In genomic region chr1:184425449-184426277, GRCh38 we compare ENCODE assay signal across 18 cellular contexts. TPM values are rescaled to one million over a fixed set of nuclear protein-coding genes. Genes with fewer than 3 reads are reported as not detected.
DNase-seq lines count a peak whose midpoint lies in the region; ATAC-seq, FAIRE-seq and TF ChIP-seq lines count a peak whose summit lies in the region.
"Had no signal": no experiment of that assay in that cellular context is flagged by ENCODE, and none has a peak within 500 bp of the region (broad histone marks: within the 10 kb centered on the region; RNA-seq: fewer than 3 reads in every experiment).

No MANE protein-coding gene starts in this region.

- no peak for ATAC-seq in lung (ENCODE audit: insufficient read depth, low FRiP score)
- ATAC-seq in upper lobe of left lung (ENCODE audit: low FRiP score in 2 of 2), result peak; percentile 23 to 73
- ATAC-seq: T-cell had no signal

- H3K4me3 ChIP-seq in bronchial epithelial cell (ENCODE audit: low read depth, low read length) (no peak overlapping the region), lung (no peak overlapping the region), upper lobe of left lung (no peak overlapping the region)
- H3K4me3 ChIP-seq: BLaER1 had no signal

- TF ChIP-seq CTCF in bronchial epithelial cell (IDR thresholded peaks at IDR 0.05; ENCODE audit: insufficient read depth, low read length, severe bottlenecking) (no peak), lung (IDR thresholded peaks at IDR 0.05; ENCODE audit: control extremely low read depth, extremely low read depth) (no peak), upper lobe of left lung (IDR thresholded peaks at IDR 0.05) (no peak)

- H3K36me3 ChIP-seq in bronchial epithelial cell (ENCODE audit: control insufficient read depth, insufficient read depth, low read length), result peaks cover 1% of the 10 kb centered on the region
- H3K36me3 ChIP-seq in lung (ENCODE audit: control insufficient read depth in 2 of 2, insufficient read depth in 2 of 2, low read length in 2 of 2), result peaks cover 0 to 1% of the 10 kb centered on the region in 2 donors
- H3K36me3 ChIP-seq in upper lobe of left lung, result no peaks in the 10 kb centered on the region
- H3K36me3 ChIP-seq: BLaER1 had no signal

- H3K4me1 ChIP-seq in lung (ENCODE audit: control insufficient read depth in 2 of 2, insufficient read depth in 2 of 2, low read length in 2 of 2), result peaks cover 10 to 41% of the 10 kb centered on the region in 2 donors
- H3K4me1 ChIP-seq in upper lobe of left lung, result peaks cover 32 to 71% (median 48%) of the 10 kb centered on the region in 4 donors

- WGBS in lung, 2 donors, result 57 to 75% methylated on average over 7 of the region's 7 CpGs
- WGBS in upper lobe of left lung, 2 donors, result 44 to 58% methylated on average over 7 of the region's 7 CpGs

- H3K27ac ChIP-seq in lung (ENCODE audit: low read depth in 1 of 2, low read length in 1 of 2) (peak overlapping the region in 1 of 2 donors; percentile 80), upper lobe of left lung (peak overlapping the region in 3 of 4 donors; percentile 3 to 68 (median 53))
- H3K27ac ChIP-seq: BLaER1, KMS-11 had no signal

- DNase-seq in SIG-M5 treated with dmso at 0.1 percent for 504 hours (lab: John Stamatoyannopoulos, UW; ENCODE audit: unreplicated experiment) (peak; percentile 22), SIG-M5 (lab: John Stamatoyannopoulos, UW) (no peak), bronchial epithelial cell (ENCODE audit: low read depth) (peak; percentile 73), lung (ENCODE audit: low spot score) (peak; percentile 46), upper lobe of left lung (peak in 1 of 2 donors; percentile 51), NCI-H2107 treated with DMSO at 0.1 percent for 48 hours (lab: John Stamatoyannopoulos, UW; ENCODE audit: unreplicated experiment) (no peak), DMS79 (lab: John Stamatoyannopoulos, UW) (no peak)
- no peak for DNase-seq in activated naive CD4-positive, alpha-beta T cell treated with anti-CD3 and anti-CD28 coated beads, Interleukin-2, amount 50 U/mL, for 16 hours
- DNase-seq: 8988T; activated CD8-positive, alpha-beta memory T cell treated with anti-CD3 and anti-CD28 coated beads for 24 hours; activated naive CD8-positive, alpha-beta T cell treated with anti-CD3 and anti-CD28 coated beads, Interleukin-2, amount 10 ng/mL, durations not matched to agents 7 days and 5 days; hypothalamus; nucleus accumbens; stimulated activated CD4-positive, alpha-beta T cell treated with anti-CD3 and anti-CD28 coated beads, Interleukin-4, amount 100 ng/mL, for 4 hours; stimulated activated CD8-positive, alpha-beta memory T cell treated with anti-CD3 and anti-CD28 coated beads, Interleukin-4, amount 100 ng/mL, for 48 hours; T-cell had no signal

- no peaks in the 10 kb centered on the region for H3K9me3 ChIP-seq in lung (ENCODE audit: control insufficient read depth in 2 of 2, insufficient read depth in 1 of 2, low read length in 1 of 2)
- no peaks in the 10 kb centered on the region for H3K9me3 ChIP-seq in upper lobe of left lung
- H3K9me3 ChIP-seq: BLaER1 had no signal

- H3K27me3 ChIP-seq in bronchial epithelial cell (ENCODE audit: control insufficient read depth, insufficient read depth, low read length) (no peaks in the 10 kb centered on the region), lung (ENCODE audit: control insufficient read depth, insufficient read depth) (no peaks in the 10 kb centered on the region), upper lobe of left lung (no peaks in the 10 kb centered on the region)
- H3K27me3 ChIP-seq: BLaER1 had no signal

- no peak for TF ChIP-seq EP300 in upper lobe of left lung (IDR thresholded peaks at IDR 0.05)

- no peak for TF ChIP-seq POLR2A in upper lobe of left lung (IDR thresholded peaks at IDR 0.05)

- FAIRE-seq in bronchial epithelial cell (lab: Jason Lieb, UNC), result no peak

RNA-seq across cellular contexts. Expression of gene C1orf21, which starts 38.8 kb away (rescaled TPM):
- total RNA-seq in bronchial epithelial cell (10.3 and 13.4 TPM in 2 replicates), lung (10 to 100 TPM; 50.1 to 59.9 TPM), upper lobe of left lung (100 to 1,000 TPM in 1 of 6 donors, 10 to 100 TPM in 5; 21.4 to 110 (median 49.2) TPM)
- polyA plus RNA-seq in lung, result 10 to 100 TPM; 16.2 to 40.9 TPM

Comparison
In these comparisons a context has a peak if more than half of its experiments do, and no peak if none do; other contexts are left out.
1. DNase-seq: peak in SIG-M5 treated with dmso at 0.1 percent for 504 hours (single experiment), bronchial epithelial cell (single experiment) and lung (single experiment); none in SIG-M5 (single experiment), NCI-H2107 treated with DMSO at 0.1 percent for 48 hours (single experiment), activated naive CD4-positive, alpha-beta T cell treated with anti-CD3 and anti-CD28 coated beads, Interleukin-2, amount 50 U/mL, for 16 hours (single experiment) and DMS79 (single experiment).